27 cellular contexts compared by ENCODE assay signal in genomic region chrX:15607067-15607466, GRCh38. TPM values are rescaled to one million over a fixed set of nuclear protein-coding genes. Genes with fewer than 3 reads are reported as not detected.
DNase-seq lines count a peak whose midpoint lies in the region; ATAC-seq and TF ChIP-seq lines count a peak whose summit lies in the region.
"Had no signal": no experiment of that assay in that cellular context is flagged by ENCODE, and none has a peak within 500 bp of the region (broad histone marks: within the 10 kb centered on the region; RNA-seq: fewer than 3 reads in every experiment).

No MANE protein-coding gene starts in this region.

- no peak overlapping the region for H3K9ac ChIP-seq in smooth muscle cell (ENCODE audit: low read depth)
- H3K9ac ChIP-seq: BLaER1 treated with 17β-estradiol and CSF1 and Interleukin-3, amounts not matched to agents 10 nM and 100 nM had no signal

- TF ChIP-seq CTCF in LNCaP clone FGC (IDR thresholded peaks at IDR 0.05; ENCODE audit: control insufficient read depth, extremely low read depth, insufficient read depth) (no peak), smooth muscle cell (IDR thresholded peaks at IDR 0.05; ENCODE audit: borderline replicate concordance, insufficient read depth, poor library complexity, severe bottlenecking) (no peak), tibial artery (IDR thresholded peaks at IDR 0.05) (no peak), left lung (IDR thresholded peaks at IDR 0.05) (no peak)

- H3K4me3 ChIP-seq in LNCaP clone FGC (ENCODE audit: low read depth, low read length) (no peak overlapping the region), smooth muscle cell (no peak overlapping the region), tibial artery (no peak overlapping the region), left lung (no peak overlapping the region)
- H3K4me3 ChIP-seq: BLaER1 treated with 17β-estradiol and CSF1 and Interleukin-3, amounts not matched to agents 10 nM and 100 nM; K562; Peyer's patch; SJSA1 had no signal

- WGBS in smooth muscle cell (ENCODE audit: low lambda C conversion rate), result 67% methylated on average over 5 of the region's 5 CpGs

- H3K36me3 ChIP-seq in smooth muscle cell (ENCODE audit: low read depth) (no peaks in the 10 kb centered on the region), tibial artery (no peaks in the 10 kb centered on the region), left lung (no peaks in the 10 kb centered on the region)
- H3K36me3 ChIP-seq: BLaER1 treated with 17β-estradiol and CSF1 and Interleukin-3, amounts not matched to agents 10 nM and 100 nM; Peyer's patch; SJSA1 had no signal

- H4K20me1 ChIP-seq in smooth muscle cell (ENCODE audit: low read depth), result no peaks in the 10 kb centered on the region

- H3K4me1 ChIP-seq in smooth muscle cell (ENCODE audit: low read depth) (no peaks in the 10 kb centered on the region), tibial artery (no peaks in the 10 kb centered on the region), left lung (no peaks in the 10 kb centered on the region)
- H3K4me1 ChIP-seq: Peyer's patch, SJSA1 had no signal

- H3K9me3 ChIP-seq in smooth muscle cell (replicated peaks; ENCODE audit: low read depth), result no peaks in the 10 kb centered on the region
- H3K9me3 ChIP-seq in tibial artery, result no peaks in the 10 kb centered on the region
- H3K9me3 ChIP-seq in left lung, result no peaks in the 10 kb centered on the region
- H3K9me3 ChIP-seq: Peyer's patch, SJSA1 had no signal

- peak overlapping the region; percentile 82 for H2AFZ ChIP-seq in smooth muscle cell (ENCODE audit: low read depth)

- DNase-seq in SKM-1 treated with dmso at 0.1 percent for 144 hours (lab: John Stamatoyannopoulos, UW; ENCODE audit: unreplicated experiment) (peak; percentile 1), SKM-1 (lab: John Stamatoyannopoulos, UW; ENCODE audit: unreplicated experiment) (no peak), LNCaP clone FGC (ENCODE audit: low read depth) (peak; percentile 82), left kidney (ENCODE audit: low read depth, low spot score) (peak; percentile 7), smooth muscle cell (lab: John Stamatoyannopoulos, UW; ENCODE audit: unreplicated experiment) (no peak), NCI-H2081 (lab: John Stamatoyannopoulos, UW) (no peak), tibial artery (no peak), left lung (no peak)
- DNase-seq: 8988T; CD8-positive, alpha-beta T cell; DMS153; GOT3; HCEC 1CT; NCI-H1105; NCI-H146; NCI-H2029; NCI-H226; NCI-H510A treated with DMSO at 0.1 percent for 48 hours; NCI-H82; Peyer's patch had no signal

- no peak overlapping the region for H3K4me2 ChIP-seq in smooth muscle cell
- H3K4me2 ChIP-seq: BLaER1 treated with 17β-estradiol and CSF1 and Interleukin-3, amounts not matched to agents 10 nM and 100 nM had no signal

- no peaks in the 10 kb centered on the region for H3F3A ChIP-seq in smooth muscle cell (ENCODE audit: low read depth)

- ATAC-seq in left lung, result no peak
- ATAC-seq: CD8-positive, alpha-beta T cell; HepG2; K562 had no signal

- H3K27me3 ChIP-seq in smooth muscle cell (ENCODE audit: low read depth) (no peaks in the 10 kb centered on the region), tibial artery (no peaks in the 10 kb centered on the region), left lung (peaks cover 0 to 9% of the 10 kb centered on the region in 2 donors)
- H3K27me3 ChIP-seq: Peyer's patch, SJSA1 had no signal

- intact Hi-C loops in tibial artery (cut with DNase I; ENCODE audit: low total_unique reads) (no loop called here), left lung (cut with DNase I) (no loop called here)

- H3K79me2 ChIP-seq in smooth muscle cell (ENCODE audit: low read depth), result no peaks in the 10 kb centered on the region

- no peak overlapping the region for H3K27ac ChIP-seq in smooth muscle cell (ENCODE audit: low read depth)
- H3K27ac ChIP-seq in tibial artery, result no peak overlapping the region
- no peak overlapping the region for H3K27ac ChIP-seq in left lung
- H3K27ac ChIP-seq: BLaER1 treated with 17β-estradiol and CSF1 and Interleukin-3, amounts not matched to agents 10 nM and 100 nM; HL-60; SJSA1 had no signal

RNA-seq across cellular contexts. Expression of gene ACE2, which starts 6.3 kb away (rescaled TPM):
- total RNA-seq in smooth muscle cell (1.6 and 5.1 TPM in 2 replicates), left lung (1 to 10 TPM; 2.0 to 3.6 TPM)
- 1.0 and 1.6 TPM in 2 replicates for polyA plus RNA-seq in smooth muscle cell
- total RNA-seq: CD8-positive, alpha-beta T cell; G401; HT-29 had no signal

RNA-seq across cellular contexts. Expression of gene CLTRN, which starts 57.5 kb away (rescaled TPM):
- total RNA-seq in smooth muscle cell (1.1 and 3.1 TPM in 2 replicates), left lung (1 to 10 TPM in 1 of 2 donors, under 1 TPM in 1; 0.39 to 1.3 TPM)
- polyA plus RNA-seq in smooth muscle cell, result 1.9 and 2.4 TPM in 2 replicates
- total RNA-seq: G401, Peyer's patch, SJSA1 had no signal

Comparison
In these comparisons a context has a peak if more than half of its experiments do, and no peak if none do; other contexts are left out.
1. DNase-seq: peak in SKM-1 treated with dmso at 0.1 percent for 144 hours (single experiment), LNCaP clone FGC (single experiment) and left kidney (single experiment); none in SKM-1 (single experiment), smooth muscle cell (single experiment), NCI-H2081 (0 of 2), tibial artery (0 of 2) and left lung (0 of 2).